27 cellular contexts compared by ENCODE assay signal in genomic region chr13:21677075-21677628, GRCh38. TPM values are rescaled to one million over a fixed set of nuclear protein-coding genes. Genes with fewer than 3 reads are reported as not detected.
"Had no signal": no experiment of that assay in that cellular context is flagged by ENCODE, and none has a peak within 500 bp of the region (broad histone marks: within the 10 kb centered on the region; RNA-seq: fewer than 3 reads in every experiment).

No MANE protein-coding gene starts in this region.

- H3K9me3 ChIP-seq: heart left ventricle, lower lobe of right lung, pancreas, sigmoid colon, stomach, suprapubic skin, tibial nerve had no signal

- H3K36me3 Mint-ChIP-seq: activated CD8-positive, alpha-beta memory T cell treated with anti-CD3 and anti-CD28 coated beads, Interleukin-2, amount 10 ng/mL, durations not matched to agents 7 days and 5 days; activated naive CD4-positive, alpha-beta T cell treated with anti-CD3 and anti-CD28 coated beads, Interleukin-2, amount 50 U/mL, for 72 hours; naive thymus-derived CD4-positive, alpha-beta T cell; stimulated activated memory B cell treated with anti-CD40 and anti-IgM and Interleukin-4, amounts not matched to agents 10 μg/mL and 1 μg/mL and 100 μg/mL, for 72 hours had no signal

- H3K4me3 Mint-ChIP-seq: activated CD4-positive, alpha-beta T cell treated with anti-CD3 and anti-CD28 coated beads, Interleukin-2, amount 10 ng/mL, durations not matched to agents 7 days and 5 days; activated CD8-positive, alpha-beta memory T cell treated with anti-CD3 and anti-CD28 coated beads, Interleukin-2, amount 10 ng/mL, durations not matched to agents 7 days and 5 days; activated CD8-positive, alpha-beta T cell treated with anti-CD3 and anti-CD28 coated beads for 36 hours; activated T-helper 1 cell treated with anti-CD3 and anti-CD28 coated beads, Interleukin-12 subunit alpha, Interleukin-12 subunit beta, Interleukin-2, Interleukin-4 antibody, amounts not matched to agents 30 ng/mL and 10 ng/mL and 1 ng/mL, durations not matched to agents 14 hours and 24 hours and 36 hours; stimulated activated memory B cell treated with anti-CD40 and anti-IgM and Interleukin-4, amounts not matched to agents 10 μg/mL and 1 μg/mL and 100 μg/mL, for 72 hours had no signal

- FAIRE-seq: colon, endothelial cell of umbilical vein, frontal cortex, pancreas, urothelium cell line had no signal

- H3K4me2 ChIP-seq: smooth muscle cell had no signal

- H3K27ac Mint-ChIP-seq: activated CD4-positive, alpha-beta T cell treated with anti-CD3 and anti-CD28 coated beads, Interleukin-2, amount 10 ng/mL, durations not matched to agents 7 days and 5 days; activated CD8-positive, alpha-beta memory T cell treated with anti-CD3 and anti-CD28 coated beads, Interleukin-2, amount 10 ng/mL, durations not matched to agents 7 days and 5 days; activated CD8-positive, alpha-beta T cell treated with anti-CD3 and anti-CD28 coated beads for 36 hours; activated naive CD4-positive, alpha-beta T cell treated with anti-CD3 and anti-CD28 coated beads, Interleukin-2, amount 50 U/mL, for 72 hours; activated T-helper 1 cell treated with anti-CD3 and anti-CD28 coated beads, Interleukin-12 subunit alpha, Interleukin-12 subunit beta, Interleukin-2, Interleukin-4 antibody, amounts not matched to agents 30 ng/mL and 10 ng/mL and 1 ng/mL, durations not matched to agents 14 hours and 24 hours and 36 hours; effector memory CD8-positive, alpha-beta T cell; stimulated activated memory B cell treated with anti-CD40 and anti-IgM and Interleukin-4, amounts not matched to agents 10 μg/mL and 1 μg/mL and 100 μg/mL, for 72 hours had no signal

- H3K9me3 Mint-ChIP-seq: activated CD4-positive, alpha-beta T cell treated with anti-CD3 and anti-CD28 coated beads, Interleukin-2, amount 10 ng/mL, durations not matched to agents 7 days and 5 days; activated CD8-positive, alpha-beta T cell treated with anti-CD3 and anti-CD28 coated beads for 36 hours; activated naive CD4-positive, alpha-beta T cell treated with anti-CD3 and anti-CD28 coated beads, Interleukin-2, amount 50 U/mL, for 72 hours; activated T-helper 1 cell treated with anti-CD3 and anti-CD28 coated beads, Interleukin-12 subunit alpha, Interleukin-12 subunit beta, Interleukin-2, Interleukin-4 antibody, amounts not matched to agents 30 ng/mL and 10 ng/mL and 1 ng/mL, durations not matched to agents 14 hours and 24 hours and 36 hours; effector memory CD8-positive, alpha-beta T cell; naive thymus-derived CD4-positive, alpha-beta T cell; stimulated activated memory B cell treated with anti-CD40 and anti-IgM and Interleukin-4, amounts not matched to agents 10 μg/mL and 1 μg/mL and 100 μg/mL, for 72 hours had no signal

- DNase-seq: activated CD4-positive, alpha-beta T cell treated with anti-CD3 and anti-CD28 coated beads, Interleukin-2, amount 10 ng/mL, durations not matched to agents 7 days and 5 days; activated gamma-delta T cell; activated T-cell treated with anti-CD3 and anti-CD28 coated beads for 4 hours; aorta; brain microvascular endothelial cell; central memory CD4-positive, alpha-beta T cell; effector memory CD8-positive, alpha-beta T cell; naive thymus-derived CD4-positive, alpha-beta T cell had no signal

- H3K27ac ChIP-seq: brain microvascular endothelial cell, lower lobe of right lung, pancreas, sigmoid colon, stomach, suprapubic skin, tibial nerve, VCaP had no signal

- H3K36me3 ChIP-seq: brain microvascular endothelial cell, heart left ventricle, lower lobe of right lung, pancreas, sigmoid colon, stomach, suprapubic skin, tibial nerve had no signal

- H3K27me3 ChIP-seq: pancreas had no signal

- H3K4me3 ChIP-seq: heart left ventricle, lower lobe of right lung, pancreas, sigmoid colon, smooth muscle cell, stomach, suprapubic skin, tibial nerve had no signal

RNA-seq across cellular contexts. Expression of gene FGF9, which starts 6.3 kb away (rescaled TPM):
- total RNA-seq: endothelial cell of umbilical vein; smooth muscle cell; suprapubic skin; T-helper 2 cell treated with Interferon-gamma antibody and Interleukin-4, amounts not matched to agents 100 ng/mL and 5 ng/mL, for 36 hours had no signal
- polyA plus RNA-seq: aorta, endothelial cell of umbilical vein had no signal
